Comparison of ENCODE assay signal across 8 cellular contexts in the genomic region with DNA sequence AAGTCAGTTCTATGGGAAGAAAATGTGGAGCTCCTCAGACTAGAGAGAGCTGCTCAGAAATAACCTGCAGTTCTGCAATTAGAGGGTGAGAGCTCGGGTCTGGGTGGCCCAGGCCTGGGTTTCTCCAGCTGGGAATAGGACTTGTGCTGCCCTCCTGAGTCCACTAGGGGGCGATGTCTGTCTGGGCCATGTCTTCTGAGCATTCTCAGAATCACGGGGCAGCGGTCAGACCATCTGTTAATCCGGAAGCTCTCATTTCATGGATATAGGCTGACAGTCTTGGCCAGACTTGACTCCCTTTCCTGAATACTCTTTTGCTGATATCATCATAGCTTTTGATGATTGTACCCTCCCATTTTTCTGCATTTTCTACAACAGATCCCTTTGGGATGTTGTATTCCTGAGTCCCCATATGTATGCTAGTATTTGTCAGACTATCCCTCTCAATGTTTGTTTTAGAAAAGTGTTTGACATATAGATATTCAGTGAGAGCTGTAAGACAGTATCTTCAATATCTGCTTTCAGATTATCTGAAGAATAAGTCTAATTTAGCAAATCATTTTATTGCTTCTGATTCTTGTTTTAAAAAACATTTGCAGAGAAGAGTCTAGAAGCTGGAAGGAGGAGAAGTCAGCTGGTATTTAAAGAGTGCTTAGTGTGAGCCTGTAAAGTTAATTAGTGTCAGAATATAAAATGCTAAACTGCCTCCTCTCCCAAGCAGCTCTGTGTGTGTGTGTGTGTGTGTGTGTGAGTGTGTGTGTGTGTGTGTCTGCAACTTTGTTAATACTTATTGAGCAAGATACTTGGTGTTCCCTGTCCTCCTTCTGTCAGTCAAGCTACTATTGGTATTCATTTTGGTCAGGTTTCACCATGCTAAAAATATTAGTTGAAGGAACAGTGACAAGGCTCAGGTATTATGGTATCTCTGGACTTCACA. TPM values are rescaled to one million over a fixed set of nuclear protein-coding genes. Genes with fewer than 3 reads are reported as not detected.
DNase-seq lines count a peak whose midpoint lies in the region; ATAC-seq lines count a peak whose summit lies in the region.

No MANE protein-coding gene starts in this region.

- no peak overlapping the region for H3K18ac ChIP-seq in mesendoderm (ENCODE audit: low read length)

- H4K8ac ChIP-seq in mesendoderm (ENCODE audit: low read depth, low read length), result no peak overlapping the region

- WGBS in mesendoderm (ENCODE audit: extremely low coverage, insufficient coverage, low lambda C conversion rate), result no CpG with 5 or more reads among the region's 5 CpGs

- H4K5ac ChIP-seq in mesendoderm (ENCODE audit: low read length), result no peak overlapping the region

- H2BK120ac ChIP-seq in mesendoderm (ENCODE audit: low read depth, low read length), result no peak overlapping the region

- peaks cover 9% of the 10 kb centered on the region for H3K36me3 ChIP-seq in CD4-positive, alpha-beta memory T cell (ENCODE audit: insufficient read depth, low read length)
- H3K36me3 ChIP-seq in mesendoderm (ENCODE audit: control insufficient read depth, insufficient read depth, low read length), result peaks cover 2% of the 10 kb centered on the region

- no peaks in the 10 kb centered on the region for H3K27me3 ChIP-seq in CD4-positive, alpha-beta memory T cell (ENCODE audit: insufficient read depth, low read length)
- no peaks in the 10 kb centered on the region for H3K27me3 ChIP-seq in mesendoderm (ENCODE audit: insufficient read depth, low read length, poor library complexity)

- no peak overlapping the region for H2AK5ac ChIP-seq in mesendoderm (ENCODE audit: low read length)

- H3K4me3 ChIP-seq in CD4-positive, alpha-beta memory T cell (ENCODE audit: low read length in 2 of 2), result no peak overlapping the region
- H3K4me3 ChIP-seq in mesendoderm (ENCODE audit: low read length), result no peak overlapping the region

- peak overlapping the region in 7 of 8 donors; percentile 4 to 87 (median 56) for H3K4me3 Mint-ChIP-seq in CD4-positive, alpha-beta memory T cell
- H3K4me3 Mint-ChIP-seq in activated CD4-positive, alpha-beta memory T cell treated with anti-CD3 and anti-CD28 coated beads for 36 hours, result no peak overlapping the region
- peak overlapping the region; percentile 66 to 80 for H3K4me3 Mint-ChIP-seq in effector memory CD8-positive, alpha-beta T cell

- no peaks in the 10 kb centered on the region for H3K79me2 ChIP-seq in mesendoderm (ENCODE audit: control insufficient read depth, insufficient read depth, low read length)

- H3K4ac ChIP-seq in mesendoderm (ENCODE audit: low read depth, low read length), result no peak overlapping the region

- H3K4me1 ChIP-seq in CD4-positive, alpha-beta memory T cell (ENCODE audit: insufficient read depth, low read length), result peaks cover 41% of the 10 kb centered on the region
- no peaks in the 10 kb centered on the region for H3K4me1 ChIP-seq in mesendoderm (ENCODE audit: control insufficient read depth, low read depth, low read length)

- H3K27ac ChIP-seq in CD4-positive, alpha-beta memory T cell (ENCODE audit: low read depth, low read length), result peak overlapping the region; percentile 1
- H3K27ac ChIP-seq in mesendoderm (ENCODE audit: low read depth, low read length), result no peak overlapping the region

- H3K27ac Mint-ChIP-seq in CD4-positive, alpha-beta memory T cell, result peak overlapping the region; percentile 43 to 90 (median 83)
- no peak overlapping the region for H3K27ac Mint-ChIP-seq in activated CD4-positive, alpha-beta memory T cell treated with anti-CD3 and anti-CD28 coated beads for 36 hours
- peak overlapping the region; percentile 90 to 94 for H3K27ac Mint-ChIP-seq in effector memory CD8-positive, alpha-beta T cell

- H3K23ac ChIP-seq in mesendoderm (ENCODE audit: low read length), result no peak overlapping the region

- H3K56ac ChIP-seq in mesendoderm (ENCODE audit: low read length), result no peak overlapping the region

- no peaks in the 10 kb centered on the region for H3K27me3 Mint-ChIP-seq in CD4-positive, alpha-beta memory T cell
- H3K27me3 Mint-ChIP-seq in activated CD4-positive, alpha-beta memory T cell treated with anti-CD3 and anti-CD28 coated beads for 36 hours, result no peaks in the 10 kb centered on the region
- no peaks in the 10 kb centered on the region for H3K27me3 Mint-ChIP-seq in effector memory CD8-positive, alpha-beta T cell

- intact Hi-C loops in CD4-positive, alpha-beta memory T cell (cut with micrococcal nuclease), result loop anchor here (1.0 to 2.0 kb wide), 9 partner anchors 17 to 158 kb away; a partner anchor contains a TSS
- intact Hi-C loops in activated CD4-positive, alpha-beta memory T cell treated with anti-CD3 and anti-CD28 coated beads for 36 hours (cut with micrococcal nuclease), result loop anchor here (1.0 to 2.0 kb wide), 6 partner anchors 17 to 152 kb away; a partner anchor contains a TSS

- H3K9me3 ChIP-seq in CD4-positive, alpha-beta memory T cell (ENCODE audit: control insufficient read depth in 1 of 2, low read length in 2 of 2), result no peaks in the 10 kb centered on the region

- ATAC-seq in GM19438 (IDR thresholded peaks at IDR 0.05; ENCODE audit: low read depth, unreplicated experiment) (peak; percentile 81), HG03469 (IDR thresholded peaks at IDR 0.05; ENCODE audit: unreplicated experiment) (peak; percentile 52)
- ATAC-seq in effector memory CD8-positive, alpha-beta T cell (replicated peaks), result peak; percentile 69

- CTCF ChIA-PET in CD4-positive, alpha-beta memory T cell (lab: Charles Lee; ENCODE audit: partially characterized antibody), result interaction anchor here (0.6 to 10.3 kb wide), 51 partner anchors 8 to 444 kb away, joined by 3 to 758 read pairs (median 7); a partner anchor contains a TSS
- CTCF ChIA-PET in activated CD4-positive, alpha-beta memory T cell treated with anti-CD3 and anti-CD28 coated beads for 36 hours (lab: Charles Lee), result interaction anchor here (0.5 to 10.2 kb wide), 57 partner anchors 8 to 1351 kb away, joined by 3 to 233 read pairs (median 5); a partner anchor contains a TSS

- peaks cover 11 to 35% of the 10 kb centered on the region in 2 donors for H3K36me3 Mint-ChIP-seq in CD4-positive, alpha-beta memory T cell
- peaks cover 30% of the 10 kb centered on the region for H3K36me3 Mint-ChIP-seq in activated CD4-positive, alpha-beta memory T cell treated with anti-CD3 and anti-CD28 coated beads for 36 hours
- H3K36me3 Mint-ChIP-seq in effector memory CD8-positive, alpha-beta T cell (ENCODE audit: insufficient read depth), result peaks cover 27% of the 10 kb centered on the region

- H3K79me1 ChIP-seq in mesendoderm (ENCODE audit: low read length), result no peaks in the 10 kb centered on the region

- peak; percentile 72 to 76 (median 75) for DNase-seq in CD4-positive, alpha-beta memory T cell
- DNase-seq in NCI-H748 (lab: John Stamatoyannopoulos, UW; ENCODE audit: unreplicated experiment), result peak; percentile 58
- DNase-seq in activated CD4-positive, alpha-beta memory T cell treated with anti-CD3 and anti-CD28 coated beads for 36 hours, result peak; percentile 85
- peak; percentile 79 to 82 (median 81) for DNase-seq in effector memory CD8-positive, alpha-beta T cell
- peak; percentile 84 for DNase-seq in mesendoderm
- peak; percentile 57 to 60 for DNase-seq in stimulated activated CD8-positive, alpha-beta memory T cell treated with anti-CD3 and anti-CD28 coated beads, Interleukin-2, amount 100 ng/mL, for 1 hour (ENCODE audit: low read depth in 2 of 2)

- H2BK5ac ChIP-seq in mesendoderm (ENCODE audit: low read length), result no peak overlapping the region

- H3K4me1 Mint-ChIP-seq in CD4-positive, alpha-beta memory T cell, result peaks cover 24 to 47% (median 36%) of the 10 kb centered on the region in 4 donors
- peaks cover 43% of the 10 kb centered on the region for H3K4me1 Mint-ChIP-seq in activated CD4-positive, alpha-beta memory T cell treated with anti-CD3 and anti-CD28 coated beads for 36 hours (ENCODE audit: low read depth)
- H3K4me1 Mint-ChIP-seq in effector memory CD8-positive, alpha-beta T cell (ENCODE audit: low read depth in 2 of 2), result peaks cover 41 to 56% of the 10 kb centered on the region in 2 donors

- H3K9me3 Mint-ChIP-seq in CD4-positive, alpha-beta memory T cell, result peaks cover 0 to 1% (median 0%) of the 10 kb centered on the region in 8 donors
- H3K9me3 Mint-ChIP-seq in activated CD4-positive, alpha-beta memory T cell treated with anti-CD3 and anti-CD28 coated beads for 36 hours, result no peaks in the 10 kb centered on the region
- no peaks in the 10 kb centered on the region for H3K9me3 Mint-ChIP-seq in effector memory CD8-positive, alpha-beta T cell

- H2BK15ac ChIP-seq in mesendoderm (replicated peaks; ENCODE audit: low read depth), result no peak overlapping the region

- no peak overlapping the region for H3K4me2 ChIP-seq in mesendoderm (ENCODE audit: low read length)

- H3K9ac ChIP-seq in mesendoderm (ENCODE audit: low read length), result no peak overlapping the region

- POLR2A ChIA-PET in CD4-positive, alpha-beta memory T cell (lab: Charles Lee; ENCODE audit: partially characterized antibody), result interaction anchor here (0.6 to 3.7 kb wide), 22 partner anchors 9 to 157 kb away, joined by 3 to 36 read pairs (median 4); a partner anchor contains a TSS
- POLR2A ChIA-PET in activated CD4-positive, alpha-beta memory T cell treated with anti-CD3 and anti-CD28 coated beads for 36 hours (lab: Charles Lee), result interaction anchor here (0.9 to 1.4 kb wide), 6 partner anchors 9 to 151 kb away, joined by 3 to 5 read pairs (median 3); no protein-coding TSS in a partner anchor

RNA-seq across cellular contexts. Expression of a gene that starts 38.0 kb away (rescaled TPM):
- total RNA-seq in CD4-positive, alpha-beta memory T cell, result 10 to 100 TPM; 11.4 to 12.6 TPM
- polyA plus RNA-seq in CD4-positive, alpha-beta memory T cell, result 10 to 100 TPM; 27.2 to 54.4 TPM
- 10 to 100 TPM; 34.4 to 34.7 TPM for total RNA-seq in activated CD4-positive, alpha-beta memory T cell treated with anti-CD3 and anti-CD28 coated beads for 36 hours
- 33.4 TPM for polyA plus RNA-seq in mesendoderm (2013, experiment 1 of 2)
- polyA plus RNA-seq in mesendoderm (2013, experiment 2 of 2), result 35.9 TPM
